In genomic region chr19:53552001-53552721, GRCh38 we compare ENCODE assay signal across 1 cellular context.
TF ChIP-seq lines count a peak whose summit lies in the region.

No MANE protein-coding gene starts in this region.

TF ChIP-seq in H1, 55 proteins besides CTCF, POLR2A, EP300 and RAD21:
- TF ChIP-seq POU5F1 (IDR thresholded peaks at IDR 0.05; ENCODE audit: low read depth, low read length) (no peak), KDM5A (IDR thresholded peaks at IDR 0.05; ENCODE audit: low read length) (no peak), KDM1A (IDR thresholded peaks at IDR 0.05; ENCODE audit: borderline replicate concordance, low read length) (0 out of 2 replicates have a peak, but pooled peaks have one; percentile 29), YY1 (IDR thresholded peaks at IDR 0.05; ENCODE audit: low read depth, low read length) (no peak), GTF2F1 (IDR thresholded peaks at IDR 0.05; ENCODE audit: borderline replicate concordance, low read depth, low read length) (no peak), SRF (IDR thresholded peaks at IDR 0.05; ENCODE audit: low read depth, low read length) (no peak)
